ENCODE assay signal across 25 cellular contexts in the genomic region with DNA sequence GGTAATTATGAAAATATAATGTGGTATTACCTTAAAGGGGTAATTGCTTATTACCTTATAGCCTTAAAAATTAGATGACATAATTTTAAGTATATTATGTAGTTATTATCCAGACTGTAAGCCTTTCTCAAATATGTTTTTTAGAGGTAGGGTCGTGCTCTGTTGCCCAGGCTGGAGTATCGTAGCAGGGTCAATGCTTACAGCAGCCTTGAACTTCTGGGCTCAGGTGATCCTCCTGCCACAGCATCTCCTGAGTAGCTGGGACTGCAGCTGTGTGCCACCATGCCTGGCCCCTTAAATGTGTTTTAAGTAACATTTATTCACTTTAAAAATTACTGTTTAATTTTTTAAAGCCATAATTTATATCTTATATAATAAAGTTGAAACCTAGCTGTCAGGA. TPM values are rescaled to one million over a fixed set of nuclear protein-coding genes. Genes with fewer than 3 reads are reported as not detected.
DNase-seq lines count a peak whose midpoint lies in the region; ATAC-seq, FAIRE-seq and TF ChIP-seq lines count a peak whose summit lies in the region.
"Had no signal": no experiment of that assay in that cellular context is flagged by ENCODE, and none has a peak within 500 bp of the region (broad histone marks: within the 10 kb centered on the region; RNA-seq: fewer than 3 reads in every experiment).

No MANE protein-coding gene starts in this region.

- no peak for TF ChIP-seq CTCF in HepG2 (CRISPR knock-in tag; IDR thresholded peaks at IDR 0.05)
- no peak for TF ChIP-seq CTCF in right lobe of liver (IDR thresholded peaks at IDR 0.05)
- no peak for TF ChIP-seq CTCF in WTC11 (IDR thresholded peaks at IDR 0.05)
- no peak for TF ChIP-seq CTCF in uterus (IDR thresholded peaks at IDR 0.05)

- no peak overlapping the region for H3K4me2 ChIP-seq in HepG2 (ENCODE audit: low read depth, low read length)
- H3K4me2 ChIP-seq: BLaER1 had no signal

- H4K20me1 ChIP-seq in HepG2 (ENCODE audit: insufficient read depth, low read length): peaks cover 21% of the 10 kb centered on the region; the same call in 1 of the 2 replicates

- TF ChIP-seq POLR2A in HepG2 (IDR thresholded peaks at IDR 0.05; ENCODE audit: insufficient read depth in 1 of 2, low read depth in 2 of 2, low read length in 2 of 2) (no peak), right lobe of liver (IDR thresholded peaks at IDR 0.05) (no peak), uterus (IDR thresholded peaks at IDR 0.05) (no peak)

- H3K4me3 Mint-ChIP-seq in WTC11: no peak overlapping the region
- H3K4me3 Mint-ChIP-seq: CD14-positive monocyte; CD4-positive, alpha-beta memory T cell; CD4-positive, CD25-positive, alpha-beta regulatory T cell; CD8-positive, alpha-beta memory T cell had no signal

- no peaks in the 10 kb centered on the region for H3K9me3 Mint-ChIP-seq in WTC11
- H3K9me3 Mint-ChIP-seq: CD14-positive monocyte; CD4-positive, alpha-beta memory T cell; CD4-positive, CD25-positive, alpha-beta regulatory T cell; CD8-positive, alpha-beta memory T cell had no signal

- no peak for TF ChIP-seq EP300 in HepG2 (IDR thresholded peaks at IDR 0.05; ENCODE audit: low read depth in 2 of 2, low read length in 2 of 2)
- TF ChIP-seq EP300 in HepG2 (CRISPR knock-in tag; IDR thresholded peaks at IDR 0.05; ENCODE audit: borderline replicate concordance): no peak

- H3K4me1 ChIP-seq in HepG2 (ENCODE audit: insufficient read depth, low read length) (peaks cover 20% of the 10 kb centered on the region; the same call in 1 of the 2 replicates), right lobe of liver (no peaks in the 10 kb centered on the region), uterus (no peaks in the 10 kb centered on the region)
- H3K4me1 ChIP-seq: BE2C, BLaER1 had no signal

- H3K27ac ChIP-seq in HepG2 (ENCODE audit: extremely low read length, insufficient read depth, low read length) (no peak overlapping the region), right lobe of liver (no peak overlapping the region), uterus (no peak overlapping the region)
- H3K27ac ChIP-seq: 22Rv1, BLaER1 had no signal

- in situ Hi-C loops in HepG2 (cut with HindIII; ENCODE audit: extremely low pct_ligation_motif_present, low pct_unique_long_range_greater_than_20kb): no loop called here

- H3K9ac ChIP-seq in HepG2 (ENCODE audit: insufficient read depth, low read depth, low read length): no peak overlapping the region
- H3K9ac ChIP-seq: BLaER1 had no signal

- no peak overlapping the region for H3K27ac Mint-ChIP-seq in WTC11
- H3K27ac Mint-ChIP-seq: CD14-positive monocyte; CD4-positive, alpha-beta memory T cell; CD4-positive, CD25-positive, alpha-beta regulatory T cell; CD8-positive, alpha-beta memory T cell had no signal

- WGBS in HepG2 (ENCODE audit: low lambda C conversion rate): 85% methylated on average over 2 of the region's 2 CpGs
- WGBS in right lobe of liver (ENCODE audit: insufficient coverage, low coverage, low lambda C conversion rate, missing lambda C conversion rate): 96% methylated on average over 2 of the region's 2 CpGs

- BruUV-seq in HepG2 (replicated peaks; lab: Mats Ljungman, UMichigan): no TSS peak

- peaks cover 5% of the 10 kb centered on the region for H3K4me1 Mint-ChIP-seq in WTC11
- H3K4me1 Mint-ChIP-seq: CD14-positive monocyte had no signal

- no peak overlapping the region for H3K4me3 ChIP-seq in HepG2 (replicated peaks in 1 of 3; ENCODE audit: insufficient read depth in 1 of 3, low read depth in 2 of 3, low read length in 3 of 3)
- H3K4me3 ChIP-seq in right lobe of liver: no peak overlapping the region
- no peak overlapping the region for H3K4me3 ChIP-seq in uterus
- H3K4me3 ChIP-seq: BLaER1, GM12878 had no signal

- H3K9me3 ChIP-seq in HepG2 (ENCODE audit: low read length): no peaks in the 10 kb centered on the region
- no peaks in the 10 kb centered on the region for H3K9me3 ChIP-seq in right lobe of liver
- no peaks in the 10 kb centered on the region for H3K9me3 ChIP-seq in uterus
- H3K9me3 ChIP-seq: BE2C, BLaER1 had no signal

- H3K27me3 ChIP-seq in HepG2 (ENCODE audit: control insufficient read depth in 1 of 2, insufficient read depth in 2 of 2, low read length in 2 of 2) (no peaks in the 10 kb centered on the region), right lobe of liver (no peaks in the 10 kb centered on the region), uterus (no peaks in the 10 kb centered on the region)
- H3K27me3 ChIP-seq: BE2C, BLaER1 had no signal

- TF ChIP-seq RAD21 in HepG2 (CRISPR knock-in tag; IDR thresholded peaks at IDR 0.05): no peak

- POLR2A ChIA-PET in HepG2 (lab: Yijun Ruan, JAX) (no interaction called here), WTC11 (lab: Charles Lee) (no interaction called here)

- H3K79me2 ChIP-seq in HepG2 (ENCODE audit: insufficient read depth, low read length): peaks cover 60% of the 10 kb centered on the region

- no peak overlapping the region for H2AFZ ChIP-seq in HepG2 (ENCODE audit: low read length)

- no peaks in the 10 kb centered on the region for H3K27me3 Mint-ChIP-seq in WTC11 (ENCODE audit: low read depth)
- H3K27me3 Mint-ChIP-seq: CD4-positive, alpha-beta memory T cell; CD4-positive, CD25-positive, alpha-beta regulatory T cell; CD8-positive, alpha-beta memory T cell had no signal

- no peak for DNase-seq in HepG2 (ENCODE audit: low spot score)
- DNase-seq in right lobe of liver: no peak
- no peak for DNase-seq in WTC11 (ENCODE audit: low spot score)
- DNase-seq in uterus: no peak
- no peak for DNase-seq in NCI-H226
- DNase-seq: ACHN; BE2C; C1 segment of cervical spinal cord; CD4-positive, alpha-beta memory T cell; CD4-positive, CD25-positive, alpha-beta regulatory T cell; CD8-positive, alpha-beta memory T cell; COR-L47; DMS 273 treated with DMSO at 0.1 percent for 48 hours; DMS153; DMS53; DMS79; DND-41; EL; GDM1 had no signal

- peaks cover 8 to 40% of the 10 kb centered on the region in 2 experiments for H3K36me3 ChIP-seq in HepG2 (replicated peaks in 1 of 2; ENCODE audit: control insufficient read depth in 1 of 2, insufficient read depth in 2 of 2, low read length in 2 of 2)
- peaks cover 0 to 33% (median 11%) of the 10 kb centered on the region in 4 donors for H3K36me3 ChIP-seq in right lobe of liver
- no peaks in the 10 kb centered on the region for H3K36me3 ChIP-seq in uterus

- intact Hi-C loops in HepG2 (cut with micrococcal nuclease; ENCODE audit: unreplicated experiment): no loop called here
- intact Hi-C loops in right lobe of liver (cut with DNase I): no loop called here
- intact Hi-C loops in uterus (cut with DNase I; ENCODE audit: low total_unique reads): no loop called here

- no peak for ATAC-seq in HepG2
- ATAC-seq in right lobe of liver: no peak
- no peak for ATAC-seq in WTC11
- ATAC-seq: GM12878 had no signal

- CTCF ChIA-PET in HepG2 (lab: Yijun Ruan, JAX; ENCODE audit: low intra/inter-chr PET ratio, low total read pairs): no interaction called here
- CTCF ChIA-PET in WTC11 (lab: Charles Lee): interaction anchor here (0.7 kb wide), 1 partner anchor 46 kb away, joined by 3 read pairs; no protein-coding TSS in a partner anchor

- no peak for FAIRE-seq in HepG2 (lab: Jason Lieb, UNC)
- FAIRE-seq: GM12878, GM12892, GM18507 had no signal

- peaks cover 35% of the 10 kb centered on the region for H3K36me3 Mint-ChIP-seq in WTC11

RNA-seq across cellular contexts. Expression of gene PRPF39, which starts 10.4 kb away (rescaled TPM):
- total RNA-seq in HepG2 (2016; rRNA removed; fragmentation: Illumina TruSeq; extraction: Trizol): 28.8 and 44.2 TPM in 2 replicates
- 8.5 and 10.2 TPM in 2 replicates for total RNA-seq in HepG2 (2016; cell fraction: cytosol; rRNA removed; fragmentation: Illumina TruSeq; extraction: Trizol; ENCODE audit: low read depth)
- total RNA-seq in HepG2 (2016; cell fraction: insoluble cytoplasmic fraction; rRNA removed; fragmentation: Illumina TruSeq; extraction: Trizol): 31.1 and 40.1 TPM in 2 replicates
- total RNA-seq in HepG2 (2016; cell fraction: membrane; rRNA removed; fragmentation: Illumina TruSeq; extraction: Trizol): 10.9 and 11.4 TPM in 2 replicates
- 78.2 and 85.9 TPM in 2 replicates for total RNA-seq in HepG2 (2016; cell fraction: nucleus; rRNA removed; fragmentation: Illumina TruSeq; extraction: Trizol)
- 65.0 and 68.0 TPM in 2 replicates for polyA plus RNA-seq in HepG2 (2011; rRNA removed)
- polyA plus RNA-seq in HepG2 (2011; cell fraction: cytosol; rRNA removed): 10.1 and 10.5 TPM in 2 replicates
- 138 and 158 TPM in 2 replicates for polyA plus RNA-seq in HepG2 (2011; cell fraction: nucleus; rRNA removed)
- 30.5 and 36.1 TPM in 2 replicates for polyA plus RNA-seq in HepG2 (2012)
- 2.5 and 2.8 TPM in 2 replicates for polyA plus RNA-seq in HepG2 (2016; cell fraction: cytosol; fragmentation: Illumina TruSeq; extraction: Trizol; ENCODE audit: low read depth)
- polyA plus RNA-seq in HepG2 (2016; cell fraction: insoluble cytoplasmic fraction; fragmentation: Illumina TruSeq; extraction: Trizol; ENCODE audit: low read depth): 21.4 and 23.9 TPM in 2 replicates
- polyA plus RNA-seq in HepG2 (2016; cell fraction: membrane; fragmentation: Illumina TruSeq; extraction: Trizol; ENCODE audit: low read depth): 4.6 and 5.1 TPM in 2 replicates
- polyA plus RNA-seq in HepG2 (2016; cell fraction: nucleus; fragmentation: Illumina TruSeq; extraction: Trizol; ENCODE audit: insufficient read depth, low read depth): 169 and 172 TPM in 2 replicates
- polyA minus RNA-seq in HepG2 (2011; rRNA and poly(A)+ RNA removed; ENCODE audit: low replicate concordance): 48.4 and 56.4 TPM in 2 replicates
- 7.5 and 12.0 TPM in 2 replicates for polyA minus RNA-seq in HepG2 (2011; cell fraction: cytosol; rRNA and poly(A)+ RNA removed)
- polyA minus RNA-seq in HepG2 (2011; cell fraction: nucleus; rRNA and poly(A)+ RNA removed): 207 and 269 TPM in 2 replicates
- 10 to 100 TPM in 3 of 6 experiments, 1 to 10 TPM in 3; 7.3 to 15.1 (median 10.4) TPM for total RNA-seq in right lobe of liver
- 32.3 to 39.3 TPM (median 34.4 TPM) in 3 replicates for total RNA-seq in WTC11 (2021)
- 100 to 1,000 TPM in 1 of 4 donors, 10 to 100 TPM in 3; 39.1 to 243 (median 69.5) TPM for total RNA-seq in uterus

RNA-seq across cellular contexts. Expression of gene FKBP3, which starts 40.0 kb away (rescaled TPM):
- 87.6 and 140 TPM in 2 replicates for total RNA-seq in HepG2 (2016; rRNA removed; fragmentation: Illumina TruSeq; extraction: Trizol)
- 27.9 and 33.0 TPM in 2 replicates for total RNA-seq in HepG2 (2016; cell fraction: cytosol; rRNA removed; fragmentation: Illumina TruSeq; extraction: Trizol; ENCODE audit: low read depth)
- total RNA-seq in HepG2 (2016; cell fraction: insoluble cytoplasmic fraction; rRNA removed; fragmentation: Illumina TruSeq; extraction: Trizol): 89.6 and 145 TPM in 2 replicates
- 29.1 and 33.1 TPM in 2 replicates for total RNA-seq in HepG2 (2016; cell fraction: membrane; rRNA removed; fragmentation: Illumina TruSeq; extraction: Trizol)
- 64.8 and 67.4 TPM in 2 replicates for total RNA-seq in HepG2 (2016; cell fraction: nucleus; rRNA removed; fragmentation: Illumina TruSeq; extraction: Trizol)
- 40.2 and 57.0 TPM in 2 replicates for polyA plus RNA-seq in HepG2 (2011; rRNA removed)
- 18.8 and 31.3 TPM in 2 replicates for polyA plus RNA-seq in HepG2 (2011; cell fraction: cytosol; rRNA removed)
- 18.1 and 30.4 TPM in 2 replicates for polyA plus RNA-seq in HepG2 (2011; cell fraction: nucleus; rRNA removed)
- polyA plus RNA-seq in HepG2 (2012): 75.2 and 122 TPM in 2 replicates
- 30.8 and 31.1 TPM in 2 replicates for polyA plus RNA-seq in HepG2 (2016; cell fraction: cytosol; fragmentation: Illumina TruSeq; extraction: Trizol; ENCODE audit: low read depth)
- 228 and 238 TPM in 2 replicates for polyA plus RNA-seq in HepG2 (2016; cell fraction: insoluble cytoplasmic fraction; fragmentation: Illumina TruSeq; extraction: Trizol; ENCODE audit: low read depth)
- 34.4 and 37.5 TPM in 2 replicates for polyA plus RNA-seq in HepG2 (2016; cell fraction: membrane; fragmentation: Illumina TruSeq; extraction: Trizol; ENCODE audit: low read depth)
- polyA plus RNA-seq in HepG2 (2016; cell fraction: nucleus; fragmentation: Illumina TruSeq; extraction: Trizol; ENCODE audit: insufficient read depth, low read depth): 149 and 154 TPM in 2 replicates
- polyA minus RNA-seq in HepG2 (2011; rRNA and poly(A)+ RNA removed; ENCODE audit: low replicate concordance): 3.0 and 4.9 TPM in 2 replicates
- 12.1 and 13.8 TPM in 2 replicates for polyA minus RNA-seq in HepG2 (2011; cell fraction: cytosol; rRNA and poly(A)+ RNA removed)
- polyA minus RNA-seq in HepG2 (2011; cell fraction: nucleus; rRNA and poly(A)+ RNA removed): 38.2 and 44.6 TPM in 2 replicates
- 10 to 100 TPM; 25.0 to 32.9 (median 27.2) TPM for total RNA-seq in right lobe of liver
- total RNA-seq in WTC11 (2021): 118 TPM in 3 replicates
- total RNA-seq in uterus: 10 to 100 TPM; 20.2 to 57.7 (median 37.8) TPM

RNA-seq across cellular contexts. Expression of gene FANCM, which starts 41.5 kb away (rescaled TPM):
- total RNA-seq in HepG2 (2016; rRNA removed; fragmentation: Illumina TruSeq; extraction: Trizol): 10.4 and 13.1 TPM in 2 replicates
- total RNA-seq in HepG2 (2016; cell fraction: cytosol; rRNA removed; fragmentation: Illumina TruSeq; extraction: Trizol; ENCODE audit: low read depth): 3.1 and 3.2 TPM in 2 replicates
- total RNA-seq in HepG2 (2016; cell fraction: insoluble cytoplasmic fraction; rRNA removed; fragmentation: Illumina TruSeq; extraction: Trizol): 12.1 and 12.6 TPM in 2 replicates
- 3.5 and 3.6 TPM in 2 replicates for total RNA-seq in HepG2 (2016; cell fraction: membrane; rRNA removed; fragmentation: Illumina TruSeq; extraction: Trizol)
- total RNA-seq in HepG2 (2016; cell fraction: nucleus; rRNA removed; fragmentation: Illumina TruSeq; extraction: Trizol): 27.2 and 28.4 TPM in 2 replicates
- polyA plus RNA-seq in HepG2 (2011; rRNA removed): 1.1 and 2.6 TPM in 2 replicates
- 0.64 and 1.2 TPM in 2 replicates for polyA plus RNA-seq in HepG2 (2011; cell fraction: cytosol; rRNA removed)
- 1.5 and 2.4 TPM in 2 replicates for polyA plus RNA-seq in HepG2 (2011; cell fraction: nucleus; rRNA removed)
- polyA plus RNA-seq in HepG2 (2012): 1.1 and 2.0 TPM in 2 replicates
- polyA plus RNA-seq in HepG2 (2016; cell fraction: cytosol; fragmentation: Illumina TruSeq; extraction: Trizol; ENCODE audit: low read depth): 0.54 and 0.69 TPM in 2 replicates
- polyA plus RNA-seq in HepG2 (2016; cell fraction: insoluble cytoplasmic fraction; fragmentation: Illumina TruSeq; extraction: Trizol; ENCODE audit: low read depth): 5.7 and 5.9 TPM in 2 replicates
- 0.76 and 1.6 TPM in 2 replicates for polyA plus RNA-seq in HepG2 (2016; cell fraction: membrane; fragmentation: Illumina TruSeq; extraction: Trizol; ENCODE audit: low read depth)
- 13.1 and 20.1 TPM in 2 replicates for polyA plus RNA-seq in HepG2 (2016; cell fraction: nucleus; fragmentation: Illumina TruSeq; extraction: Trizol; ENCODE audit: insufficient read depth, low read depth)
- 6.5 and 21.7 TPM in 2 replicates for polyA minus RNA-seq in HepG2 (2011; rRNA and poly(A)+ RNA removed; ENCODE audit: low replicate concordance)
- polyA minus RNA-seq in HepG2 (2011; cell fraction: cytosol; rRNA and poly(A)+ RNA removed): 3.1 and 4.5 TPM in 2 replicates
- 13.9 and 19.7 TPM in 2 replicates for polyA minus RNA-seq in HepG2 (2011; cell fraction: nucleus; rRNA and poly(A)+ RNA removed)
- total RNA-seq in right lobe of liver: 1 to 10 TPM; 1.4 to 3.9 (median 1.9) TPM
- 12.9 to 16.7 TPM (median 13.7 TPM) in 3 replicates for total RNA-seq in WTC11 (2021)
- total RNA-seq in uterus: 10 to 100 TPM in 1 of 4 donors, 1 to 10 TPM in 3; 6.9 to 25.7 (median 9.0) TPM

Comparison
In these comparisons a context has a peak if more than half of its experiments do, and no peak if none do; other contexts are left out.
1. Of the 50 proteins assayed by ChIP-seq in both HepG2 and WTC11: peak only in HepG2: none; only in WTC11: none; in both: ZNF121; in neither: 49.